Comparison of ENCODE assay signal across 8 cellular contexts in the genomic region with DNA sequence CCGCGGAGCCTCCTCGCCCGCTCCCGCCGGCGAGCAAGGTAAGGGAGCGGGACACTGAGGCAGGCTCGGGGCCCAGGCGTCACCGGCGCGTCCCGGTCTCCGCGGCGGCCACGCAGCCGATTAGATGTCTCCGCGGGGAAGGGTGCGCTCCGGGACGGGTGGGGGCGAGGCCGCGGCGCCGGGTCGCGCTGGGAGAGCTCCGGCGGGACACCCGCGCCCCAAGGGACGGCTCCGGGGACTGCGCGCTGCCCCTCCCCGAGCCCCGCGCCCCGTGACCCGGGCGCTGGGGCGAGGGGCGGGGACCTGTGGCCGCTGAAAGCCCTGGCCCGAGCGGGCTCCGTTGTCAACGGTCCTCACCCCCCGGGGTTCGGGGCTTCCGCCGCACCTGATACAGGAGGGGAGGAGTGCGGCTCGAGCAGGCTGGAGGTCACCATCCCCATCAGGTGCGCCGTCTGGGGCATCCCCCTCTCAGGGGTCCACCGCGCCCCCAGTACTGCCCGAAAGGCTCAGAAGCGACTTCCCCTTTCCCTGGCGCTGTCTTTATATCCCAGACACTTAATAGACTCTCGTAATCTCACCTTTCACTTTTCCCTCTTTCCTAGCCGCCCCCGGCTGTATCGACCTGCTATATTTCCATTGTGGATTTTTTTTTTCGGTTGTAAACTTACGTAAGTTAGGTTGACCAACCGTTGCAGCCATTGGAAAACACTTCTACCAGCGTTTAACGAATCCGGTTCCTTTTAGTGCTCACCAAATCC. TPM values are rescaled to one million over a fixed set of nuclear protein-coding genes. Genes with fewer than 3 reads are reported as not detected.
A peak's percentile ranks its signal among the peaks of the same experiment; 100 is the strongest.
DNase-seq lines count a peak whose midpoint lies in the region; ATAC-seq and TF ChIP-seq lines count a peak whose summit lies in the region.

No MANE protein-coding gene starts in this region.

- ATAC-seq in GM19397 (IDR thresholded peaks at IDR 0.05; ENCODE audit: unreplicated experiment): peak; percentile 43
- ATAC-seq in HG03460 (IDR thresholded peaks at IDR 0.05; ENCODE audit: unreplicated experiment): peak; percentile 37
- ATAC-seq in T-helper 17 cell: peak; percentile 61

- H3K4me1 Mint-ChIP-seq in CD14-positive monocyte (peaks cover 27% of the 10 kb centered on the region), T-helper 17 cell (peaks cover 27% of the 10 kb centered on the region)

- H3K79me2 ChIP-seq in smooth muscle cell (ENCODE audit: low read depth): peaks cover 54% of the 10 kb centered on the region

- H3K27ac ChIP-seq in smooth muscle cell (ENCODE audit: low read depth): peak overlapping the region; percentile 62

- 3% methylated on average over 27 of the region's 75 CpGs for WGBS in smooth muscle cell (ENCODE audit: low lambda C conversion rate)

- H3F3A ChIP-seq in smooth muscle cell (ENCODE audit: low read depth): no peaks in the 10 kb centered on the region

- no peaks in the 10 kb centered on the region for H3K9me3 ChIP-seq in T-helper 17 cell (ENCODE audit: control insufficient read depth, low read length, poor library complexity, severe bottlenecking)
- no peaks in the 10 kb centered on the region for H3K9me3 ChIP-seq in iPS-18c (ENCODE audit: control insufficient read depth, insufficient read depth, low read length)
- no peaks in the 10 kb centered on the region for H3K9me3 ChIP-seq in smooth muscle cell (replicated peaks; ENCODE audit: low read depth)

- H3K9ac ChIP-seq in smooth muscle cell (ENCODE audit: low read depth): peak overlapping the region; percentile 90

- peaks cover 4% of the 10 kb centered on the region for H3K4me1 ChIP-seq in smooth muscle cell (ENCODE audit: low read depth)

- H3K36me3 ChIP-seq in smooth muscle cell (ENCODE audit: low read depth): peaks cover 14% of the 10 kb centered on the region

- peak; percentile 27 for TF ChIP-seq CTCF in CD14-positive monocyte (IDR thresholded peaks at IDR 0.05)
- TF ChIP-seq CTCF in astrocyte of the spinal cord (IDR thresholded peaks at IDR 0.05; ENCODE audit: low read depth, low read length): no peak
- TF ChIP-seq CTCF in smooth muscle cell (IDR thresholded peaks at IDR 0.05; ENCODE audit: borderline replicate concordance, insufficient read depth, poor library complexity, severe bottlenecking): no peak

- no peaks in the 10 kb centered on the region for H3K27me3 ChIP-seq in smooth muscle cell (ENCODE audit: low read depth)

- DNase-seq in CD14-positive monocyte (ENCODE audit: low spot score) (peak; percentile 60), T-helper 17 cell (peak; percentile 32 to 56 (median 53)), astrocyte of the spinal cord (ENCODE audit: low read depth, low spot score) (peak; percentile 42), smooth muscle cell (lab: John Stamatoyannopoulos, UW; ENCODE audit: unreplicated experiment) (peak; percentile 24), SK-N-DZ (ENCODE audit: low spot score) (no peak)

- H3K27ac Mint-ChIP-seq in CD14-positive monocyte: peak overlapping the region; percentile 64 to 94 (median 85)
- peak overlapping the region; percentile 87 for H3K27ac Mint-ChIP-seq in T-helper 17 cell

- H3K9me3 Mint-ChIP-seq in CD14-positive monocyte: no peaks in the 10 kb centered on the region

- H3K4me3 ChIP-seq in astrocyte of the spinal cord (ENCODE audit: low read depth, low read length) (peak overlapping the region; percentile 83), iPS-18c (ENCODE audit: insufficient read depth, low read depth, low read length) (peak overlapping the region; percentile 86), smooth muscle cell (peak overlapping the region; percentile 80)

- H3K4me2 ChIP-seq in smooth muscle cell: peak overlapping the region; percentile 100

- intact Hi-C loops in CD14-positive monocyte (cut with micrococcal nuclease): loop anchor here (2.0 to 5.0 kb wide), 5 partner anchors 41 to 69 kb away; a partner anchor contains a TSS

- H3K27me3 Mint-ChIP-seq in CD14-positive monocyte (ENCODE audit: low read depth in 3 of 3): peaks cover 20 to 33% (median 31%) of the 10 kb centered on the region in 3 donors
- no peaks in the 10 kb centered on the region for H3K27me3 Mint-ChIP-seq in T-helper 17 cell

- in situ Hi-C loops in astrocyte of the spinal cord (cut with HindIII; ENCODE audit: low sequenced_read_pairs): no loop called here

- peaks cover 49% of the 10 kb centered on the region for H4K20me1 ChIP-seq in smooth muscle cell (ENCODE audit: low read depth)

- H2AFZ ChIP-seq in smooth muscle cell (ENCODE audit: low read depth): peak overlapping the region; percentile 17

- H3K4me3 Mint-ChIP-seq in CD14-positive monocyte: peak overlapping the region; percentile 92 to 95
- peak overlapping the region; percentile 92 for H3K4me3 Mint-ChIP-seq in T-helper 17 cell

- H3K36me3 Mint-ChIP-seq in CD14-positive monocyte: peaks cover 35 to 37% of the 10 kb centered on the region in 2 donors
- peaks cover 2% of the 10 kb centered on the region for H3K36me3 Mint-ChIP-seq in T-helper 17 cell (ENCODE audit: low read depth)

RNA-seq across cellular contexts. Expression of a gene that starts 0.6 kb away (rescaled TPM):
- 10 to 100 TPM in 1 of 2 donors, 1 to 10 TPM in 1; 7.5 to 15.5 TPM for polyA plus RNA-seq in CD14-positive monocyte
- total RNA-seq in T-helper 17 cell: 10 to 100 TPM; 45.6 to 49.4 TPM
- 31.5 and 48.2 TPM in 2 replicates for total RNA-seq in smooth muscle cell
- polyA plus RNA-seq in smooth muscle cell: 23.8 and 33.8 TPM in 2 replicates
- 26.0 and 32.0 TPM in 2 replicates for polyA plus RNA-seq in SK-N-DZ (2014; cell fraction: cytosol; rRNA removed)
- 41.6 and 60.5 TPM in 2 replicates for polyA plus RNA-seq in SK-N-DZ (2014; cell fraction: nucleus; rRNA removed)
